ENCODE assay signal across 8 cellular contexts in the genomic region with DNA sequence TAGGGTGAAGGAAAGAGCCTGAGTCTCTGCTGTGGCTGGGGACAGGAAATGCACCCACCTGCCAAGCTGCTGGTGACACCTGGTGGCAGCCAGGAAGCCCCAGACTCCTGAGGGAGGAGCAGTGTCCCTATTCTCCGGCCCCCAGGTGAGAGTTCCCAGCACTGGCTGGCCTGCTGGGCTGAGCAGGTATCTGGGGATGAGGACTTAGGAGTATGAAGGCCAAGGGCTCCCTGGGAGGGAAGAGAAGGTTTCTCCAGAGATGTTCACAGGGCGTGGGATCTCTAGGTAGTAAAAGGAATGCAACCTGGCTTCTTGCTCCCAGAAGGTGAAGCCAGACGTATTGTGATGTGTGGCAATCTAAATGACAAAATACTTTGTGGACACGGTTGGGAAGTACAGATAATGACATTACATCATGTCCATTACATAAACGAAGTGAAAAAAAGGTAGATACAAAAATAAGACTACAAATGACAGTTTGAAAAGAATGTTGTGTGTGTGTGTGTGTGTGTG.
DNase-seq lines count a peak whose midpoint lies in the region; ATAC-seq, FAIRE-seq and TF ChIP-seq lines count a peak whose summit lies in the region.

No MANE protein-coding gene starts in this region.

- no peak overlapping the region for H3K4me3 Mint-ChIP-seq in activated CD8-positive, alpha-beta T cell treated with anti-CD3 and anti-CD28 coated beads, Interleukin-2, amount 10 ng/mL, durations not matched to agents 7 days and 5 days

- H3K4me1 ChIP-seq in small intestine (ENCODE audit: control insufficient read depth in 2 of 2, insufficient read depth in 1 of 2, low read depth in 1 of 2, low read length in 1 of 2) (no peaks in the 10 kb centered on the region), thyroid gland (no peaks in the 10 kb centered on the region)

- H3K27ac Mint-ChIP-seq in activated CD8-positive, alpha-beta T cell treated with anti-CD3 and anti-CD28 coated beads, Interleukin-2, amount 10 ng/mL, durations not matched to agents 7 days and 5 days, result no peak overlapping the region

- H3K9me3 ChIP-seq in small intestine (ENCODE audit: control insufficient read depth, low read depth), result no peaks in the 10 kb centered on the region
- no peaks in the 10 kb centered on the region for H3K9me3 ChIP-seq in thyroid gland

- peaks cover 3% of the 10 kb centered on the region for H3K27me3 Mint-ChIP-seq in activated CD8-positive, alpha-beta T cell treated with anti-CD3 and anti-CD28 coated beads, Interleukin-2, amount 10 ng/mL, durations not matched to agents 7 days and 5 days (ENCODE audit: low read depth)

- H3K27me3 ChIP-seq in small intestine (ENCODE audit: control insufficient read depth in 2 of 2, insufficient read depth in 2 of 2, low read length in 2 of 2), result no peaks in the 10 kb centered on the region
- no peaks in the 10 kb centered on the region for H3K27me3 ChIP-seq in thyroid gland

- no peak overlapping the region for H3K4me3 ChIP-seq in small intestine (ENCODE audit: low read depth in 1 of 2, low read length in 2 of 2)
- H3K4me3 ChIP-seq in thyroid gland (replicated peaks in 1 of 3), result no peak overlapping the region

- no peaks in the 10 kb centered on the region for H3K9me3 Mint-ChIP-seq in activated CD8-positive, alpha-beta T cell treated with anti-CD3 and anti-CD28 coated beads, Interleukin-2, amount 10 ng/mL, durations not matched to agents 7 days and 5 days (ENCODE audit: insufficient read depth)

- no peaks in the 10 kb centered on the region for H3K36me3 ChIP-seq in small intestine (ENCODE audit: control insufficient read depth in 2 of 2, insufficient read depth in 2 of 2, low read length in 2 of 2)
- no peaks in the 10 kb centered on the region for H3K36me3 ChIP-seq in thyroid gland

- no peak for TF ChIP-seq CTCF in thyroid gland (IDR thresholded peaks at IDR 0.05)

- WGBS in small intestine, 3 donors, result 34 to 58% (median 49%) methylated on average over 5 of the region's 5 CpGs
- 61 to 68% methylated on average over 5 of the region's 5 CpGs for WGBS in thyroid gland, 2 donors

- intact Hi-C loops in thyroid gland (cut with DNase I), result no loop called here

- CTCF ChIA-PET in activated CD8-positive, alpha-beta T cell treated with anti-CD3 and anti-CD28 coated beads, Interleukin-2, amount 10 ng/mL, durations not matched to agents 7 days and 5 days (lab: Charles Lee), result interaction anchor here (0.6 to 9.8 kb wide), 15 partner anchors 9 to 582 kb away, joined by 3 to 169 read pairs (median 4); a partner anchor contains a TSS

- no peak for TF ChIP-seq POLR2A in thyroid gland (IDR thresholded peaks at IDR 0.05)

- FAIRE-seq in small intestine (lab: Jason Lieb, UNC), result no peak

- POLR2A ChIA-PET in activated CD8-positive, alpha-beta T cell treated with anti-CD3 and anti-CD28 coated beads, Interleukin-2, amount 10 ng/mL, durations not matched to agents 7 days and 5 days (lab: Charles Lee), result no interaction called here

- peaks cover 30% of the 10 kb centered on the region for H3K4me1 Mint-ChIP-seq in activated CD8-positive, alpha-beta T cell treated with anti-CD3 and anti-CD28 coated beads, Interleukin-2, amount 10 ng/mL, durations not matched to agents 7 days and 5 days (ENCODE audit: low read depth)

- peak; percentile 18 for DNase-seq in activated CD4-positive, alpha-beta T cell treated with anti-CD3 and anti-CD28 coated beads for 48 hours
- no peak for DNase-seq in activated CD4-positive, alpha-beta T cell treated with anti-CD3 and anti-CD28 coated beads for 4 hours
- peak; percentile 30 for DNase-seq in M059J (ENCODE audit: low read depth)
- DNase-seq in activated CD8-positive, alpha-beta T cell treated with anti-CD3 and anti-CD28 coated beads, Interleukin-2, amount 10 ng/mL, durations not matched to agents 7 days and 5 days, result peak; percentile 62
- DNase-seq in small intestine, result peak; percentile 21
- no peak for DNase-seq in midbrain (lab: John Stamatoyannopoulos, UW)
- DNase-seq in thyroid gland, result no peak

- H3K36me3 Mint-ChIP-seq in activated CD8-positive, alpha-beta T cell treated with anti-CD3 and anti-CD28 coated beads, Interleukin-2, amount 10 ng/mL, durations not matched to agents 7 days and 5 days (ENCODE audit: low read depth), result no peaks in the 10 kb centered on the region

- ATAC-seq in activated CD8-positive, alpha-beta T cell treated with anti-CD3 and anti-CD28 coated beads, Interleukin-2, amount 10 ng/mL, durations not matched to agents 7 days and 5 days, result no peak
- ATAC-seq in HG03521 (IDR thresholded peaks at IDR 0.05; ENCODE audit: unreplicated experiment), result no peak

- H3K27ac ChIP-seq in small intestine (ENCODE audit: low read depth in 1 of 2, low read length in 1 of 2), result no peak overlapping the region
- H3K27ac ChIP-seq in thyroid gland, result no peak overlapping the region

Comparison
In these comparisons a context has a peak if more than half of its experiments do, and no peak if none do; other contexts are left out.
1. DNase-seq: peak in activated CD4-positive, alpha-beta T cell treated with anti-CD3 and anti-CD28 coated beads for 48 hours (single experiment), M059J (single experiment), activated CD8-positive, alpha-beta T cell treated with anti-CD3 and anti-CD28 coated beads, Interleukin-2, amount 10 ng/mL, durations not matched to agents 7 days and 5 days (single experiment) and small intestine (single experiment); none in activated CD4-positive, alpha-beta T cell treated with anti-CD3 and anti-CD28 coated beads for 4 hours (0 of 2), midbrain (single experiment) and thyroid gland (0 of 2).